In genomic region chr10:89047397-89047796, GRCh38 we compare ENCODE assay signal across 17 cellular contexts. TPM values are rescaled to one million over a fixed set of nuclear protein-coding genes. Genes with fewer than 3 reads are reported as not detected.
DNase-seq lines count a peak whose midpoint lies in the region; ATAC-seq and TF ChIP-seq lines count a peak whose summit lies in the region.
"Had no signal": no experiment of that assay in that cellular context is flagged by ENCODE, and none has a peak within 500 bp of the region (broad histone marks: within the 10 kb centered on the region; RNA-seq: fewer than 3 reads in every experiment).

No MANE protein-coding gene starts in this region.

- TF ChIP-seq CTCF in body of pancreas (IDR thresholded peaks at IDR 0.05) (no peak), gastroesophageal sphincter (IDR thresholded peaks at IDR 0.05) (no peak)

- H3K27me3 ChIP-seq in GM23248 (replicated peaks; ENCODE audit: insufficient read depth) (no peaks in the 10 kb centered on the region), body of pancreas (no peaks in the 10 kb centered on the region), gastroesophageal sphincter (no peaks in the 10 kb centered on the region)

- ATAC-seq in body of pancreas (peak; percentile 30), gastroesophageal sphincter (peak; percentile 74)
- ATAC-seq: GM12878, HCT116, PC-3 had no signal

- in situ Hi-C loops in GM23248 (cut with MboI) = loop anchor here (25.0 kb wide), 1 partner anchor 340 kb away; the partner anchor contains the start of genes IFIT1 and IFIT1B

- no peak for TF ChIP-seq POLR2A in body of pancreas (IDR thresholded peaks at IDR 0.05)
- TF ChIP-seq POLR2A in gastroesophageal sphincter (IDR thresholded peaks at IDR 0.05) = no peak

- H3K27ac ChIP-seq in GM23248 = no peak overlapping the region
- no peak overlapping the region for H3K27ac ChIP-seq in body of pancreas
- peak overlapping the region in 1 of 4 donors; percentile 46 for H3K27ac ChIP-seq in gastroesophageal sphincter
- H3K27ac ChIP-seq: C4-2B, SK-N-MC had no signal

- intact Hi-C loops in body of pancreas (cut with DNase I) = no loop called here

- H3K36me3 ChIP-seq in GM23248 (ENCODE audit: low read depth) (no peaks in the 10 kb centered on the region; the same call in 1 of the 2 replicates), body of pancreas (replicated peaks in 1 of 2; ENCODE audit: insufficient read depth in 1 of 2, low read depth in 2 of 2) (no peaks in the 10 kb centered on the region), gastroesophageal sphincter (no peaks in the 10 kb centered on the region)

- H3K4me3 ChIP-seq in GM23248 = no peak overlapping the region
- H3K4me3 ChIP-seq in body of pancreas = no peak overlapping the region
- no peak overlapping the region for H3K4me3 ChIP-seq in gastroesophageal sphincter
- H3K4me3 ChIP-seq: GM12878, SK-N-MC had no signal

- no peaks in the 10 kb centered on the region for H3K9me2 ChIP-seq in GM23248 (ENCODE audit: insufficient read depth)

- TF ChIP-seq EP300 in gastroesophageal sphincter (IDR thresholded peaks at IDR 0.05) = no peak

- WGBS in GM23248 (ENCODE audit: low coverage in 1 of 2, low lambda C conversion rate in 2 of 2, missing lambda C conversion rate in 2 of 2), 2 experiments = 95 to 100% methylated on average over 2 of the region's 2 CpGs
- WGBS in body of pancreas, 2 donors = 79 to 88% methylated on average over 2 of the region's 2 CpGs
- WGBS in gastroesophageal sphincter (ENCODE audit: low coverage in 1 of 2), 2 donors = 58 to 72% methylated on average over 2 of the region's 2 CpGs

- no peaks in the 10 kb centered on the region for H3K79me2 ChIP-seq in GM23248 (ENCODE audit: insufficient read depth)

- peaks cover 23% of the 10 kb centered on the region for H3F3A ChIP-seq in GM23248 (ENCODE audit: insufficient read depth)

- H3K9ac ChIP-seq in GM23248 = no peak overlapping the region

- H3K4me1 ChIP-seq in GM23248 (ENCODE audit: insufficient read depth) (peaks cover 10% of the 10 kb centered on the region), body of pancreas (no peaks in the 10 kb centered on the region), gastroesophageal sphincter (no peaks in the 10 kb centered on the region)

- DNase-seq in AG20443 (ENCODE audit: low spot score) (peak; percentile 12), GM23248 (peak; percentile 12), body of pancreas (no peak), NCI-H345 treated with DMSO at 0.1 percent for 48 hours (lab: John Stamatoyannopoulos, UW; ENCODE audit: unreplicated experiment) (no peak), NCI-H2196 treated with DMSO at 0.1 percent for 48 hours (lab: John Stamatoyannopoulos, UW; ENCODE audit: unreplicated experiment) (no peak)
- DNase-seq in central memory CD4-positive, alpha-beta T cell = no peak
- DNase-seq: COR-L47, NCI-H1436 treated with DMSO at 0.1 percent for 48 hours, NCI-H2081 treated with DMSO at 0.1 percent for 48 hours, NCI-H446 treated with DMSO at 0.1 percent for 48 hours, NCI-H748 treated with DMSO at 0.1 percent for 48 hours, PC-3 had no signal

- no peaks in the 10 kb centered on the region for H4K20me1 ChIP-seq in GM23248 (ENCODE audit: insufficient read depth)

- no peak overlapping the region for H2AFZ ChIP-seq in GM23248

- H3K4me2 ChIP-seq in GM23248 (ENCODE audit: unreplicated experiment) = no peak overlapping the region

- no peaks in the 10 kb centered on the region for H3K9me3 ChIP-seq in GM23248 (ENCODE audit: low read depth)
- H3K9me3 ChIP-seq in body of pancreas = no peaks in the 10 kb centered on the region
- no peaks in the 10 kb centered on the region for H3K9me3 ChIP-seq in gastroesophageal sphincter

RNA-seq across cellular contexts. Expression of gene FAS, which starts 56.8 kb away (rescaled TPM):
- total RNA-seq in GM23248 (2014; rRNA removed; shearing (Covaris generic)) = 69.0 and 77.8 TPM in 2 replicates
- 54.5 and 55.4 TPM in 2 replicates for polyA plus RNA-seq in GM23248 (2016; fragmentation: Nextera tagmentation; extraction: Ambion mirVana)
- total RNA-seq in body of pancreas (10 to 100 TPM; 13.7 to 22.1 TPM), gastroesophageal sphincter (10 to 100 TPM; 15.0 to 27.5 (median 19.6) TPM)

Comparison
In these comparisons a context has a peak if more than half of its experiments do, and no peak if none do; other contexts are left out.
1. DNase-seq: peak in AG20443 (single experiment) and GM23248 (single experiment); none in body of pancreas (0 of 4), NCI-H345 treated with DMSO at 0.1 percent for 48 hours (single experiment), NCI-H2196 treated with DMSO at 0.1 percent for 48 hours (single experiment) and central memory CD4-positive, alpha-beta T cell (single experiment).